In genomic region chr18:67007999-67008398, GRCh38 we compare ENCODE assay signal across 29 cellular contexts.
"Had no signal": no experiment of that assay in that cellular context is flagged by ENCODE, and none has a peak within 500 bp of the region (broad histone marks: within the 10 kb centered on the region; RNA-seq: fewer than 3 reads in every experiment).

No MANE protein-coding gene starts in this region.

- H3K4me1 Mint-ChIP-seq: activated CD4-positive, alpha-beta memory T cell treated with anti-CD3 and anti-CD28 coated beads, Interleukin-2, amount 10 ng/mL, durations not matched to agents 7 days and 5 days; activated CD4-positive, alpha-beta T cell treated with anti-CD3 and anti-CD28 coated beads, Interleukin-2, amount 10 ng/mL, durations not matched to agents 7 days and 5 days; activated naive CD4-positive, alpha-beta T cell treated with anti-CD3 and anti-CD28 coated beads, Interleukin-2, amount 50 U/mL, for 24 hours; activated naive CD8-positive, alpha-beta T cell treated with anti-CD3 and anti-CD28 coated beads for 36 hours; activated naive CD8-positive, alpha-beta T cell treated with anti-CD3 and anti-CD28 coated beads, Interleukin-2, amount 50 U/mL, for 24 hours; activated T-helper 17 cell treated with anti-CD3 and anti-CD28 coated beads, Interleukin-2, amount 50 U/mL, for 72 hours; T-helper 17 cell had no signal

- H3K36me3 Mint-ChIP-seq: activated naive CD4-positive, alpha-beta T cell treated with anti-CD3 and anti-CD28 coated beads, Interleukin-2, amount 50 U/mL, for 24 hours; activated naive CD8-positive, alpha-beta T cell treated with anti-CD3 and anti-CD28 coated beads for 36 hours had no signal

- H3K27ac ChIP-seq: adrenal gland, body of pancreas, colonic mucosa, gastrocnemius medialis, heart left ventricle had no signal

- H3K36me3 ChIP-seq: adrenal gland, colonic mucosa, gastrocnemius medialis, heart left ventricle had no signal

- H3K27ac Mint-ChIP-seq: activated CD4-positive, alpha-beta memory T cell treated with anti-CD3 and anti-CD28 coated beads, Interleukin-2, amount 10 ng/mL, durations not matched to agents 7 days and 5 days; activated CD4-positive, alpha-beta T cell treated with anti-CD3 and anti-CD28 coated beads, Interleukin-2, amount 10 ng/mL, durations not matched to agents 7 days and 5 days; activated naive CD4-positive, alpha-beta T cell treated with anti-CD3 and anti-CD28 coated beads for 36 hours; activated naive CD4-positive, alpha-beta T cell treated with anti-CD3 and anti-CD28 coated beads, Interleukin-2, amount 50 U/mL, for 24 hours; activated naive CD8-positive, alpha-beta T cell treated with anti-CD3 and anti-CD28 coated beads for 36 hours; activated naive CD8-positive, alpha-beta T cell treated with anti-CD3 and anti-CD28 coated beads, Interleukin-2, amount 50 U/mL, for 24 hours; activated T-helper 17 cell treated with anti-CD3 and anti-CD28 coated beads, Interleukin-2, amount 50 U/mL, for 72 hours; T-helper 17 cell; T-helper 2 cell treated with Interferon-gamma antibody and Interleukin-4, amounts not matched to agents 5 μg/mL and 100 μg/mL, for 36 hours had no signal

- ATAC-seq: activated naive CD8-positive, alpha-beta T cell treated with anti-CD3 and anti-CD28 coated beads, Interleukin-2, amount 50 U/mL, for 24 hours; activated T-cell treated with anti-CD3 and anti-CD28 coated beads, Interleukin-2, amount 50 U/mL, for 4 hours; activated T-helper 17 cell treated with anti-CD3 and anti-CD28 coated beads, Interleukin-2, amount 50 U/mL, for 72 hours; body of pancreas; esophagus mucosa; gastrocnemius medialis; heart left ventricle; T-helper 17 cell had no signal

- H3K9me3 ChIP-seq: adrenal gland, body of pancreas, colonic mucosa, gastrocnemius medialis, heart left ventricle had no signal

- H3K4me3 Mint-ChIP-seq: activated CD4-positive, alpha-beta memory T cell treated with anti-CD3 and anti-CD28 coated beads, Interleukin-2, amount 10 ng/mL, durations not matched to agents 7 days and 5 days; activated CD4-positive, alpha-beta T cell treated with anti-CD3 and anti-CD28 coated beads, Interleukin-2, amount 10 ng/mL, durations not matched to agents 7 days and 5 days; activated naive CD4-positive, alpha-beta T cell treated with anti-CD3 and anti-CD28 coated beads for 36 hours; activated naive CD4-positive, alpha-beta T cell treated with anti-CD3 and anti-CD28 coated beads, Interleukin-2, amount 50 U/mL, for 24 hours; activated naive CD8-positive, alpha-beta T cell treated with anti-CD3 and anti-CD28 coated beads for 36 hours; activated naive CD8-positive, alpha-beta T cell treated with anti-CD3 and anti-CD28 coated beads, Interleukin-2, amount 50 U/mL, for 24 hours; activated T-cell treated with anti-CD3 and anti-CD28 coated beads, Interleukin-2, amount 50 U/mL, for 4 hours; activated T-helper 17 cell treated with anti-CD3 and anti-CD28 coated beads, Interleukin-2, amount 50 U/mL, for 72 hours; T-helper 17 cell; T-helper 2 cell treated with Interferon-gamma antibody and Interleukin-4, amounts not matched to agents 5 μg/mL and 100 μg/mL, for 36 hours had no signal

- H3K4me3 ChIP-seq: adrenal gland, body of pancreas, colonic mucosa, gastrocnemius medialis, heart left ventricle had no signal

- DNase-seq: activated CD4-positive, alpha-beta memory T cell treated with anti-CD3 and anti-CD28 coated beads, Interleukin-2, amount 10 ng/mL, durations not matched to agents 7 days and 5 days; activated CD4-positive, alpha-beta T cell treated with anti-CD3 and anti-CD28 coated beads for 1 hour; activated CD4-positive, alpha-beta T cell treated with anti-CD3 and anti-CD28 coated beads for 4 hours; activated CD4-positive, alpha-beta T cell treated with anti-CD3 and anti-CD28 coated beads, Interleukin-2, amount 10 ng/mL, durations not matched to agents 7 days and 5 days; activated CD4-positive, alpha-beta T cell treated with anti-CD3 and anti-CD28 coated beads, Interleukin-2, amount 50 U/mL, for 4 hours; activated effector memory CD4-positive, alpha-beta T cell treated with Interleukin-2 at 50 U/mL for 16 hours; activated gamma-delta T cell treated with Interleukin-2 at 50 U/mL for 16 hours; activated naive CD4-positive, alpha-beta T cell treated with anti-CD3 and anti-CD28 coated beads for 36 hours; activated naive CD8-positive, alpha-beta T cell treated with anti-CD3 and anti-CD28 coated beads for 36 hours; activated naive CD8-positive, alpha-beta T cell treated with anti-CD3 and anti-CD28 coated beads, Interleukin-2, amount 50 U/mL, for 24 hours; activated T-cell treated with anti-CD3 and anti-CD28 coated beads, Interleukin-2, amount 50 U/mL, for 4 hours; adrenal gland; amygdala; aorta; body of pancreas; caudate nucleus; colonic mucosa; effector CD8-positive, alpha-beta T cell; foreskin fibroblast; gastrocnemius medialis; glutamatergic neuron; heart left ventricle; T-helper 1 cell; T-helper 17 cell; T1000 had no signal

- H3K4me1 ChIP-seq: adrenal gland, body of pancreas, colonic mucosa, gastrocnemius medialis, heart left ventricle had no signal

- H3K27me3 Mint-ChIP-seq: activated CD4-positive, alpha-beta memory T cell treated with anti-CD3 and anti-CD28 coated beads, Interleukin-2, amount 10 ng/mL, durations not matched to agents 7 days and 5 days; activated CD4-positive, alpha-beta T cell treated with anti-CD3 and anti-CD28 coated beads, Interleukin-2, amount 10 ng/mL, durations not matched to agents 7 days and 5 days; activated naive CD4-positive, alpha-beta T cell treated with anti-CD3 and anti-CD28 coated beads, Interleukin-2, amount 50 U/mL, for 24 hours; activated naive CD8-positive, alpha-beta T cell treated with anti-CD3 and anti-CD28 coated beads for 36 hours; activated naive CD8-positive, alpha-beta T cell treated with anti-CD3 and anti-CD28 coated beads, Interleukin-2, amount 50 U/mL, for 24 hours; activated T-helper 17 cell treated with anti-CD3 and anti-CD28 coated beads, Interleukin-2, amount 50 U/mL, for 72 hours; T-helper 17 cell had no signal

- H3K9me3 Mint-ChIP-seq: activated CD4-positive, alpha-beta memory T cell treated with anti-CD3 and anti-CD28 coated beads, Interleukin-2, amount 10 ng/mL, durations not matched to agents 7 days and 5 days; activated CD4-positive, alpha-beta T cell treated with anti-CD3 and anti-CD28 coated beads, Interleukin-2, amount 10 ng/mL, durations not matched to agents 7 days and 5 days; activated naive CD4-positive, alpha-beta T cell treated with anti-CD3 and anti-CD28 coated beads for 36 hours; activated naive CD4-positive, alpha-beta T cell treated with anti-CD3 and anti-CD28 coated beads, Interleukin-2, amount 50 U/mL, for 24 hours; activated naive CD8-positive, alpha-beta T cell treated with anti-CD3 and anti-CD28 coated beads for 36 hours; activated naive CD8-positive, alpha-beta T cell treated with anti-CD3 and anti-CD28 coated beads, Interleukin-2, amount 50 U/mL, for 24 hours; activated T-cell treated with anti-CD3 and anti-CD28 coated beads, Interleukin-2, amount 50 U/mL, for 4 hours; T-helper 2 cell treated with Interferon-gamma antibody and Interleukin-4, amounts not matched to agents 5 μg/mL and 100 μg/mL, for 36 hours had no signal

- H3K27me3 ChIP-seq: adrenal gland, body of pancreas, colonic mucosa, gastrocnemius medialis, heart left ventricle had no signal
